ENCODE assay signal across 2 cellular contexts in genomic region chrX:9146657-9147056, GRCh38.
TF ChIP-seq lines count a peak whose summit lies in the region.

No MANE protein-coding gene starts in this region.

TF ChIP-seq in GM23338, 12 proteins besides CTCF, POLR2A, EP300 and RAD21:
- TF ChIP-seq EZH2 (IDR thresholded peaks at IDR 0.05; ENCODE audit: low read depth, unreplicated experiment) (no peak), JUNB (IDR thresholded peaks at IDR 0.05; ENCODE audit: unreplicated experiment) (no peak), NANOG (IDR thresholded peaks at IDR 0.05; ENCODE audit: borderline replicate concordance) (no peak), STAT1 (IDR thresholded peaks at IDR 0.05; ENCODE audit: unreplicated experiment) (no peak), ZNF114 (CRISPR knock-in tag; IDR thresholded peaks at IDR 0.05) (no peak), EZH2phosphoT487 (IDR thresholded peaks at IDR 0.05; ENCODE audit: unreplicated experiment) (no peak), CREB1 (CRISPR knock-in tag; IDR thresholded peaks at IDR 0.05; ENCODE audit: low read depth) (no peak), ZNF462 (CRISPR knock-in tag; IDR thresholded peaks at IDR 0.05) (no peak), ZNF331 (CRISPR knock-in tag; IDR thresholded peaks at IDR 0.05; ENCODE audit: low read depth) (no peak)
- TF ChIP-seq, protein P1, sequence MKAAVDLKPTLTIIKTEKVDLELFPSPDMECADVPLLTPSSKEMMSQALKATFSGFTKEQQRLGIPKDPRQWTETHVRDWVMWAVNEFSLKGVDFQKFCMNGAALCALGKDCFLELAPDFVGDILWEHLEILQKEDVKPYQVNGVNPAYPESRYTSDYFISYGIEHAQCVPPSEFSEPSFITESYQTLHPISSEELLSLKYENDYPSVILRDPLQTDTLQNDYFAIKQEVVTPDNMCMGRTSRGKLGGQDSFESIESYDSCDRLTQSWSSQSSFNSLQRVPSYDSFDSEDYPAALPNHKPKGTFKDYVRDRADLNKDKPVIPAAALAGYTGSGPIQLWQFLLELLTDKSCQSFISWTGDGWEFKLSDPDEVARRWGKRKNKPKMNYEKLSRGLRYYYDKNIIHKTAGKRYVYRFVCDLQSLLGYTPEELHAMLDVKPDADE (IDR thresholded peaks at IDR 0.05), result no peak

TF ChIP-seq in K562, 482 proteins besides CTCF, POLR2A, EP300 and RAD21 (continued from another document):
- 0 out of 2 replicates have a peak, but pooled peaks have one; percentile 41 for TF ChIP-seq ZBTB40 (IDR thresholded peaks at IDR 0.05)
- TF ChIP-seq ZBTB40 (CRISPR knock-in tag; IDR thresholded peaks at IDR 0.05), result no peak
- no peak for TF ChIP-seq MTA1 (IDR thresholded peaks at IDR 0.05; ENCODE audit: borderline replicate concordance)
- TF ChIP-seq ZNF133 (CRISPR knock-in tag; IDR thresholded peaks at IDR 0.05), result no peak
- TF ChIP-seq HNRNPH1 (optimal IDR thresholded peaks at IDR 0.05; ENCODE audit: low read depth, low read length), result no peak
- TF ChIP-seq GABPA (tag; conservative IDR thresholded peaks at IDR 0.05; ENCODE audit: low read depth), result peak; percentile 75
- TF ChIP-seq ZNF347 (CRISPR knock-in tag; IDR thresholded peaks at IDR 0.05; ENCODE audit: low read depth), result no peak
- TF ChIP-seq CBFA2T2 (conservative IDR thresholded peaks at IDR 0.05), result no peak
- TF ChIP-seq NFE2 (IDR thresholded peaks at IDR 0.05; ENCODE audit: low read depth), result no peak
- no peak for TF ChIP-seq USF2 (CRISPR knock-in tag; IDR thresholded peaks at IDR 0.05)
- no peak for TF ChIP-seq NR2C2 (CRISPR knock-in tag; IDR thresholded peaks at IDR 0.05)
- TF ChIP-seq NR2C2 (tag; IDR thresholded peaks at IDR 0.05), result peak; percentile 68
- TF ChIP-seq LCOR (CRISPR knock-in tag; IDR thresholded peaks at IDR 0.05), result no peak
- TF ChIP-seq ZNF282 (CRISPR knock-in tag; IDR thresholded peaks at IDR 0.05), result no peak
- peak; percentile 29; the same call in 1 of the 2 replicates for TF ChIP-seq NR2C1 (IDR thresholded peaks at IDR 0.05)
- peak; percentile 47 for TF ChIP-seq NR2C1 (tag; IDR thresholded peaks at IDR 0.05)
- no peak for TF ChIP-seq ESRRA (IDR thresholded peaks at IDR 0.05; ENCODE audit: borderline replicate concordance, low read depth)
- TF ChIP-seq ZNF324 (CRISPR knock-in tag; IDR thresholded peaks at IDR 0.05), result no peak
